11 cellular contexts compared by ENCODE assay signal in the genomic region with DNA sequence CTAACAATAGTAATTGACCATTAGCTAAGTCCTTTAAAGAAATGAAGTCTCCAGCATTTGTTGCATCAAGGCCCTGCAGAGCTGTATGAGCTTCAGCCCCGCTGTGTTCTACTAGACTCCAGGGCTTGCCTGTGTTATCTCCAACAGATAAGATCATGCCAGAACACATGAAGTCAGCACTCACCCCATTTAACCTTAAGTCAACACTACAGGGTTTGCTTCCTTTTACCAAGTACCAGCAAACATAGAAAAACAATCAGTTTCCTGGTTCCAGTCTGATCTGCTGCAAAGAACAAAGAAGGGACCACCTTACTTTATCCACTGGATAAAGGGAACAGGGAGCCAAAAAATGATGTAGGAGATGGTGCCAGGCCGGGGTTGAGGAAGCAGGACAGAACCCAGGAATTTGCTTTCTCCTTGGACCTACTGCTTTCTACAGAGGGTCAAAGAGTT. TPM values are rescaled to one million over a fixed set of nuclear protein-coding genes. Genes with fewer than 3 reads are reported as not detected.
DNase-seq lines count a peak whose midpoint lies in the region; ATAC-seq and TF ChIP-seq lines count a peak whose summit lies in the region.
"Had no signal": no experiment of that assay in that cellular context is flagged by ENCODE, and none has a peak within 500 bp of the region (broad histone marks: within the 10 kb centered on the region; RNA-seq: fewer than 3 reads in every experiment).

No MANE protein-coding gene starts in this region.

- no peaks in the 10 kb centered on the region for H3K27me3 ChIP-seq in brain microvascular endothelial cell (replicated peaks)
- no peaks in the 10 kb centered on the region for H3K27me3 ChIP-seq in upper lobe of left lung
- H3K27me3 ChIP-seq: neutrophil had no signal

- no peaks in the 10 kb centered on the region for H3K36me3 ChIP-seq in brain microvascular endothelial cell (replicated peaks)
- H3K36me3 ChIP-seq in upper lobe of left lung: no peaks in the 10 kb centered on the region
- H3K36me3 ChIP-seq: HAP-1, neutrophil had no signal

- ATAC-seq in left lobe of liver (peak; percentile 90), upper lobe of left lung (ENCODE audit: low FRiP score in 2 of 2) (peak; percentile 72 to 91), GM19463 (IDR thresholded peaks at IDR 0.05; ENCODE audit: unreplicated experiment) (no peak), HG03354 (IDR thresholded peaks at IDR 0.05; ENCODE audit: poor library complexity, severe bottlenecking, unreplicated experiment) (no peak)

- DNase-seq in NCI-H146 (lab: John Stamatoyannopoulos, UW) (peak; percentile 72), brain microvascular endothelial cell (peak; percentile 83), left lobe of liver (ENCODE audit: low spot score) (peak; percentile 74), upper lobe of left lung (peak in 1 of 2 donors; percentile 33), NCI-H1105 (lab: John Stamatoyannopoulos, UW) (no peak)
- DNase-seq: activated CD4-positive, alpha-beta memory T cell treated with anti-CD3 and anti-CD28 coated beads, Interleukin-2, amount 10 ng/mL, durations not matched to agents 7 days and 5 days; NCI-H2227 treated with DMSO at 0.1 percent for 48 hours had no signal

- in situ Hi-C loops in brain microvascular endothelial cell (cut with HindIII; ENCODE audit: low pct_ligation_motif_present, low sequenced_read_pairs): no loop called here

- TF ChIP-seq EP300 in upper lobe of left lung (IDR thresholded peaks at IDR 0.05): peak in 2 of 4 donors; percentile 71 to 73

- 25 to 32% methylated on average over 2 of the region's 2 CpGs for WGBS in upper lobe of left lung, 2 donors

- H3K4me1 ChIP-seq in upper lobe of left lung: peaks cover 24 to 30% (median 25%) of the 10 kb centered on the region in 4 donors

- H3K4me3 ChIP-seq in brain microvascular endothelial cell (ENCODE audit: low read depth, low read length) (no peak overlapping the region), upper lobe of left lung (no peak overlapping the region)
- H3K4me3 ChIP-seq: HAP-1 had no signal

- TF ChIP-seq CTCF in brain microvascular endothelial cell (IDR thresholded peaks at IDR 0.05; ENCODE audit: low read depth, low read length, missing control alignments): no peak
- no peak for TF ChIP-seq CTCF in upper lobe of left lung (IDR thresholded peaks at IDR 0.05)

- H3K27ac ChIP-seq in brain microvascular endothelial cell: peak overlapping the region; percentile 43
- H3K27ac ChIP-seq in upper lobe of left lung: peak overlapping the region; percentile 34 to 60 (median 37)
- H3K27ac ChIP-seq: neutrophil had no signal

- H3K9me3 ChIP-seq in upper lobe of left lung: no peaks in the 10 kb centered on the region
- H3K9me3 ChIP-seq: HAP-1, neutrophil had no signal

- no peak for TF ChIP-seq POLR2A in upper lobe of left lung (IDR thresholded peaks at IDR 0.05)

RNA-seq across cellular contexts. Expression of a gene that starts 41.3 kb away (rescaled TPM):
- 21.3 TPM for total RNA-seq in left lobe of liver
- 10 to 100 TPM; 10.5 to 70.3 (median 33.8) TPM for total RNA-seq in upper lobe of left lung
- total RNA-seq: activated CD4-positive, alpha-beta memory T cell treated with anti-CD3 and anti-CD28 coated beads, Interleukin-2, amount 10 ng/mL, durations not matched to agents 7 days and 5 days had no signal

Comparison
In these comparisons a context has a peak if more than half of its experiments do, and no peak if none do; other contexts are left out.
1. ATAC-seq: peak in left lobe of liver (single experiment) and upper lobe of left lung (2 of 2); none in GM19463 (single experiment) and HG03354 (single experiment).